11 cellular contexts compared by ENCODE assay signal in genomic region chr2:195119231-195119630, GRCh38.
"Had no signal": no experiment of that assay in that cellular context is flagged by ENCODE, and none has a peak within 500 bp of the region (broad histone marks: within the 10 kb centered on the region; RNA-seq: fewer than 3 reads in every experiment).

No MANE protein-coding gene starts in this region.

- DNase-seq: GM23248, GOT3, H7, H9, HCEC 1CT, HFFc6 had no signal

- FAIRE-seq: H1, H54 had no signal

- H3K9me3 ChIP-seq: HAP-1 had no signal

- H2AFZ ChIP-seq: GM23248, GM23338 had no signal

- ATAC-seq: GM23338, HCT116 had no signal

- H3K9ac ChIP-seq: GM23248 had no signal

- H3K4me3 ChIP-seq: GM23248, GM23338, HAP-1 had no signal

- H3K4me2 ChIP-seq: GM23338 had no signal

- H3K27ac ChIP-seq: GM23248 had no signal

- H3K36me3 ChIP-seq: HAP-1 had no signal
